Comparison of ENCODE assay signal across 8 cellular contexts in the genomic region with DNA sequence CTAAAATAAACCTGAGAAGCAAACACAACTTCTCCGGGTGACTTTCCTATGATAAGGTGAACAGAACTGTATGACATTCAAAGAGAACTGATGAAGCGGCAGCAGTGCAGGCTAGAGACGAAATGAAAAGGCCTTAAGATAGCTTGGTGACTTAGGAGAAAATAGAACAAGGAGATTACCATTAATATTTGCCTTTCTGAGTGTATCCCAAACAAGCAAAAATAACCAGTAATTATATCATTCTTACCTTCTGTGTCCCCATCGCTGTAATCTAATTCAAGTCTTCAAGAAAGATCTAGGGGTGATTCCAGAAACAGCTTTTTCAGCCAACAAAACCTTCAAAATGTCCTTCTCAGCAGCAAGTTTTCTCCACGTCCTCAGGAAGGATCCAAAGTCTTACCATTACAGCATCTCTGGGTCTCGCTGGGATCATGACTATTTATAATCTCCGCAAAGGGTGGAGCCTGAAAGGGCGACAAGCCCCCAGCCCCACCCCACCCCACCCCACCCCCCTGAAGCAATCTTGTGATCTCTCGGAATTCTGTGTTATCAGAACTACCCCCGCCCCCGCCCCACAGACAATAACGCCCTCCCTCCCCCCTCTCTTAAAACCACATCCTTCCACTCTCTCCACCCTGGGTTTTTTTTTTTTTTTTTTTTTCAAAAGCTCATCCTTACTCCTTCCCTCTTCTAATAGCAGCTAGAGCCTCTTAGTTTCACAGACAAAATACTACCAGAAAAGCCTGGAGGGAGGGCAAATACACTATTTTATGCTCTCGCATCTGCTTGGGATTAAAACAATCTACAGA. TPM values are rescaled to one million over a fixed set of nuclear protein-coding genes. Genes with fewer than 3 reads are reported as not detected.
DNase-seq lines count a peak whose midpoint lies in the region; ATAC-seq, FAIRE-seq and TF ChIP-seq lines count a peak whose summit lies in the region.

Gene SLC2A3, minus strand, starts transcription at position 415 of the 809 bp plus-strand sequence. Its CDS starts 153 bp downstream, at position 262.

- H3K36me3 ChIP-seq in endothelial cell of umbilical vein (ENCODE audit: control insufficient read depth in 2 of 2, extremely low read depth in 1 of 2, insufficient read depth in 2 of 2, low read length in 2 of 2): peaks cover 3% of the 10 kb centered on the region in 2 experiments
- H3K36me3 ChIP-seq in mesodermal cell (ENCODE audit: control insufficient read depth, insufficient read depth, low read length): peaks cover 41% of the 10 kb centered on the region

- dilution Hi-C loops in endothelial cell of umbilical vein (cut with MboI; ENCODE audit: extremely low pct_ligation_motif_present, low sequenced_read_pairs): no loop called here

- no peak for TF ChIP-seq CTCF in endothelial cell of umbilical vein (IDR thresholded peaks at IDR 0.05; ENCODE audit: extremely low read depth in 1 of 2, insufficient read depth in 1 of 2, low read depth in 1 of 2, low read length in 2 of 2)

- peak within 1 kb of the TSS; percentile 92 for H3K9ac ChIP-seq in endothelial cell of umbilical vein (replicated peaks; ENCODE audit: extremely low read depth, insufficient read depth, low read length)

- H3K4me1 ChIP-seq in endothelial cell of umbilical vein (ENCODE audit: control insufficient read depth, extremely low read depth, insufficient read depth, low read length): peaks cover 41% of the 10 kb centered on the region
- peaks cover 18% of the 10 kb centered on the region for H3K4me1 ChIP-seq in mesodermal cell (ENCODE audit: control insufficient read depth, insufficient read depth, low read length, poor library complexity, severe bottlenecking)

- H3K27ac ChIP-seq in endothelial cell of umbilical vein (ENCODE audit: insufficient read depth, low read depth, low read length) (peak within 1 kb of the TSS; percentile 83), mesodermal cell (ENCODE audit: low read depth, low read length, severe bottlenecking) (peak within 1 kb of the TSS; percentile 78)

- no peaks in the 10 kb centered on the region for H4K20me1 ChIP-seq in endothelial cell of umbilical vein (replicated peaks; ENCODE audit: control insufficient read depth, extremely low read depth, insufficient read depth, low read length)

- H3K4me3 ChIP-seq in endothelial cell of umbilical vein (replicated peaks in 1 of 3; ENCODE audit: insufficient read depth in 1 of 3, low read depth in 1 of 3, low read length in 3 of 3) (peak within 1 kb of the TSS; percentile 46 to 98 (median 95)), mesodermal cell (ENCODE audit: extremely low read depth, insufficient read depth, low read length, poor library complexity, severe bottlenecking) (peak within 1 kb of the TSS; percentile 85)

- H3K79me2 ChIP-seq in endothelial cell of umbilical vein (ENCODE audit: control insufficient read depth, insufficient read depth, low read length): peaks cover 26% of the 10 kb centered on the region

- DNase-seq in CMK (ENCODE audit: low read depth) (peak; percentile 87), H54 (ENCODE audit: insufficient read length, low spot score) (peak; percentile 55), NOMO-1 treated with DMSO at 0.1 percent for 48 hours (lab: John Stamatoyannopoulos, UW; ENCODE audit: unreplicated experiment) (peak; percentile 87), endothelial cell of umbilical vein (ENCODE audit: low read depth, low spot score) (peak; percentile 85)
- peak; percentile 56 for DNase-seq in activated CD8-positive, alpha-beta memory T cell treated with anti-CD3 and anti-CD28 coated beads, Interleukin-2, amount 50 U/mL, for 24 hours (ENCODE audit: extremely low read depth)
- DNase-seq in stimulated activated CD8-positive, alpha-beta memory T cell treated with anti-CD3 and anti-CD28 coated beads, Interleukin-15, amount 100 ng/mL, for 1 hour (ENCODE audit: low read depth): peak; percentile 66

- H3K4me2 ChIP-seq in endothelial cell of umbilical vein (ENCODE audit: insufficient read depth, low read length): peak within 1 kb of the TSS; percentile 95

- intact Hi-C loops in endothelial cell of umbilical vein (cut with micrococcal nuclease): loop anchor here (1.0 kb wide), 2 partner anchors 24 to 34 kb away; no protein-coding TSS in a partner anchor

- BruUV-seq in endothelial cell of umbilical vein (replicated peaks; lab: Mats Ljungman, UMichigan): TSS peak; percentile 90

- WGBS in mesodermal cell (ENCODE audit: insufficient coverage in 2 of 2), 2 experiments: 0% methylated on average over 2 to 4 of the region's 13 CpGs

- H3K9me1 ChIP-seq in endothelial cell of umbilical vein (replicated peaks; ENCODE audit: control insufficient read depth, extremely low read depth, insufficient read depth, low read length): no peaks in the 10 kb centered on the region

- POLR2A ChIA-PET in endothelial cell of umbilical vein (lab: Charles Lee): interaction anchor here (0.5 to 2.8 kb wide), 27 partner anchors 9 to 1934 kb away, joined by 3 to 135 read pairs (median 4); partner anchors contain the start of gene C3AR1

- H2AFZ ChIP-seq in endothelial cell of umbilical vein (ENCODE audit: low read depth, low read length): peak within 1 kb of the TSS; percentile 78

- ATAC-seq in HG03342 (IDR thresholded peaks at IDR 0.05; ENCODE audit: unreplicated experiment): no peak

- H3K9me3 ChIP-seq in endothelial cell of umbilical vein (replicated peaks; ENCODE audit: control insufficient read depth, insufficient read depth, low read length) (no peaks in the 10 kb centered on the region), mesodermal cell (ENCODE audit: control insufficient read depth, low read length) (no peaks in the 10 kb centered on the region)

- TF ChIP-seq POLR2A in H54 (IDR thresholded peaks at IDR 0.05; ENCODE audit: low read depth, low read length) (peak; percentile 73), endothelial cell of umbilical vein (IDR thresholded peaks at IDR 0.05; ENCODE audit: low read depth, low read length) (peak; percentile 93)

- CTCF ChIA-PET in endothelial cell of umbilical vein (lab: Charles Lee): interaction anchor here (0.6 to 6.2 kb wide), 10 partner anchors 23 to 142 kb away, joined by 3 to 132 read pairs (median 4); no protein-coding TSS in a partner anchor

- FAIRE-seq in H54 (lab: Jason Lieb, UNC): no peak
- peak; percentile 54 for FAIRE-seq in endothelial cell of umbilical vein (lab: Jason Lieb, UNC)

- no peaks in the 10 kb centered on the region for H3K27me3 ChIP-seq in endothelial cell of umbilical vein (ENCODE audit: control insufficient read depth in 2 of 2, insufficient read depth in 2 of 2, low read length in 2 of 2)

TF ChIP-seq in endothelial cell of umbilical vein, 7 proteins besides CTCF, POLR2A, EP300 and RAD21:
- TF ChIP-seq POLR2AphosphoS5 (IDR thresholded peaks at IDR 0.05; ENCODE audit: insufficient read depth, low read depth, low read length) (peak; percentile 72), MAX (IDR thresholded peaks at IDR 0.05; ENCODE audit: insufficient read depth, insufficient read length) (no peak)

RNA-seq across cellular contexts. Expression of gene SLC2A3, which starts in this region (rescaled TPM):
- total RNA-seq in endothelial cell of umbilical vein: 13.9 and 25.7 TPM in 2 replicates
- 12.7 and 20.8 TPM in 2 replicates for polyA plus RNA-seq in endothelial cell of umbilical vein
- 8.9 and 9.9 TPM in 2 replicates for polyA plus RNA-seq in endothelial cell of umbilical vein (2011; cell fraction: cytosol; rRNA removed)
- 20.7 and 21.8 TPM in 2 replicates for polyA plus RNA-seq in endothelial cell of umbilical vein (2011; cell fraction: nucleus; rRNA removed)
- polyA plus RNA-seq in endothelial cell of umbilical vein (2012): 33.5 and 53.0 TPM in 2 replicates
- 32.2 and 35.4 TPM in 2 replicates for polyA minus RNA-seq in endothelial cell of umbilical vein
- 22.0 TPM for polyA minus RNA-seq in endothelial cell of umbilical vein (2011; cell fraction: cytosol; rRNA and poly(A)+ RNA removed)
- polyA minus RNA-seq in endothelial cell of umbilical vein (2011; cell fraction: nucleus; rRNA and poly(A)+ RNA removed): 29.1 and 41.5 TPM in 2 replicates
- 517 TPM for polyA plus RNA-seq in mesodermal cell (2013, experiment 1 of 2)
- 441 TPM for polyA plus RNA-seq in mesodermal cell (2013, experiment 2 of 2)
